In genomic region chr5:65846102-65846501, GRCh38 we compare ENCODE assay signal across 7 cellular contexts.
"Had no signal": no experiment of that assay in that cellular context is flagged by ENCODE, and none has a peak within 500 bp of the region (broad histone marks: within the 10 kb centered on the region; RNA-seq: fewer than 3 reads in every experiment).

No MANE protein-coding gene starts in this region.

- H3K36me3 ChIP-seq: HAP-1 had no signal

- H3K9ac ChIP-seq: GM23248 had no signal

- DNase-seq: GM23248, GOT3, H7, HFFc6, IMR-90 had no signal

- H3K4me3 Mint-ChIP-seq: HFFc6 had no signal

- H3K4me3 ChIP-seq: GM23248, HAP-1 had no signal

- ATAC-seq: HCT116 had no signal

- H3K9me3 ChIP-seq: HAP-1 had no signal

- H3K27ac Mint-ChIP-seq: HFFc6 had no signal

- H3K27ac ChIP-seq: GM23248 had no signal

- H2AFZ ChIP-seq: GM23248 had no signal

- H3K4me1 ChIP-seq: HAP-1 had no signal
